Comparison of ENCODE assay signal across 9 cellular contexts in the genomic region with DNA sequence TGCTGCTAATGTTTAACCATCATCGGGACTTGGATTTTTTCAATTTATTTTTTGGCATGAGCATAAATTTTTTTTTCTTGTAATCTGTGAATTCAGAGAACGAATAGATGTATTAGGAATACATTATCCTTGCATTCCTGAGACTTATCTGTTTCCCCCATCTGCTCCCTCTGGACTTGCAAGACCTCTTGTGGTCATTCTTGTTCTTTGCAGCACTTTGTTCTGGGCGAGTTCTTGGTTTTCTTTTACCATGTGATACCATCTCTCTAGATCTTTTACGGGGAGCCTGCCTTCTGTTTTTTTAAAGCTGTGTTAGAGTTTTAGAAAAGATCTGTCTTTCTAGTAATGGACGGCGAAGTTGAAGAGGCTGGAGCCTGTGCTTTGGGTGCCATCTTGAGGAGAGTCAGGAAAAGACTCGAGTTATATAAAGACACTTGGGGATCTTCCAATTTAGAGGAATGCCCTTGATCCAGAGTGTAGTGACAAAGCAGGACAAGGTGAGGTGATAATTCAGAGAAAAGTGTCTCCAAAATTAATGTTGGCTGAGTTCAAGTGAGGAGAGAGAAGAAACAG. TPM values are rescaled to one million over a fixed set of nuclear protein-coding genes. Genes with fewer than 3 reads are reported as not detected.
A peak's percentile ranks its signal among the peaks of the same experiment; 100 is the strongest.
DNase-seq lines count a peak whose midpoint lies in the region; ATAC-seq and TF ChIP-seq lines count a peak whose summit lies in the region.
"Not testable (repeated sequence)": the region's sequence is repeated elsewhere in the genome, so short reads cannot be mapped to it uniquely, and the experiment has no call there.
"Had no signal": no experiment of that assay in that cellular context is flagged by ENCODE, and none has a peak within 500 bp of the region (broad histone marks: within the 10 kb centered on the region; RNA-seq: fewer than 3 reads in every experiment).

No MANE protein-coding gene starts in this region.

- intact Hi-C loops in testis (cut with DNase I; ENCODE audit: low total_unique reads), result not testable (repeated sequence)

- not testable (repeated sequence) for H3K27me3 ChIP-seq in CD4-positive, CD25-positive, alpha-beta regulatory T cell (ENCODE audit: control insufficient read depth, insufficient read depth, low read length); cardiac muscle cell; testis

- not testable (repeated sequence) for H3K4me3 ChIP-seq in CD4-positive, CD25-positive, alpha-beta regulatory T cell (ENCODE audit: low read depth, low read length); choroid plexus epithelial cell (ENCODE audit: low read depth, low read length); cardiac muscle cell; testis

- not testable (repeated sequence) for H3K4me3 Mint-ChIP-seq in CD4-positive, CD25-positive, alpha-beta regulatory T cell; WTC11; naive thymus-derived CD8-positive, alpha-beta T cell

- 34 to 44% methylated on average over 4 of the region's 7 CpGs for WGBS in testis, 2 donors

- ATAC-seq in CD4-positive, CD25-positive, alpha-beta regulatory T cell (ENCODE audit: low read depth in 2 of 2), result peak; percentile 55 to 67
- ATAC-seq in GM21576 (IDR thresholded peaks at IDR 0.05; ENCODE audit: unreplicated experiment) (peak; percentile 60), HG03139 (IDR thresholded peaks at IDR 0.05; ENCODE audit: unreplicated experiment) (peak; percentile 47), WTC11 (peak; percentile 92)
- ATAC-seq in naive thymus-derived CD8-positive, alpha-beta T cell, result peak; percentile 38 to 70

- not testable (repeated sequence) for TF ChIP-seq POLR2A in testis (IDR thresholded peaks at IDR 0.05)

- not testable (repeated sequence) for H3K27ac Mint-ChIP-seq in CD4-positive, CD25-positive, alpha-beta regulatory T cell; WTC11; naive thymus-derived CD8-positive, alpha-beta T cell

- not testable (repeated sequence) for H3K36me3 Mint-ChIP-seq in CD4-positive, CD25-positive, alpha-beta regulatory T cell; WTC11; naive thymus-derived CD8-positive, alpha-beta T cell

- POLR2A ChIA-PET in WTC11 (lab: Charles Lee); naive thymus-derived CD8-positive, alpha-beta T cell (lab: Charles Lee): not testable (repeated sequence)

- not testable (repeated sequence) for H3K27me3 Mint-ChIP-seq in CD4-positive, CD25-positive, alpha-beta regulatory T cell; WTC11 (ENCODE audit: low read depth); naive thymus-derived CD8-positive, alpha-beta T cell

- not testable (repeated sequence) for H3K36me3 ChIP-seq in CD4-positive, CD25-positive, alpha-beta regulatory T cell (ENCODE audit: control insufficient read depth, insufficient read depth, low read length); cardiac muscle cell; testis (ENCODE audit: low read depth, missing control alignments)

- not testable (repeated sequence) for H3K27ac ChIP-seq in CD4-positive, CD25-positive, alpha-beta regulatory T cell (ENCODE audit: insufficient read depth, low read length, poor library complexity, severe bottlenecking); cardiac muscle cell; testis

- H3K4me1 ChIP-seq in CD4-positive, CD25-positive, alpha-beta regulatory T cell (ENCODE audit: control insufficient read depth, insufficient read depth, low read length, poor library complexity, severe bottlenecking); cardiac muscle cell (ENCODE audit: low read depth); testis: not testable (repeated sequence)

- CTCF ChIA-PET in WTC11 (lab: Charles Lee), result not testable (repeated sequence)

- H3K4me1 Mint-ChIP-seq in CD4-positive, CD25-positive, alpha-beta regulatory T cell; WTC11; naive thymus-derived CD8-positive, alpha-beta T cell: not testable (repeated sequence)

- DNase-seq in CD4-positive, CD25-positive, alpha-beta regulatory T cell; WTC11 (ENCODE audit: low spot score); choroid plexus epithelial cell (ENCODE audit: low read depth); cardiac muscle cell (ENCODE audit: low read depth in 1 of 2, low spot score in 1 of 2): not testable (repeated sequence)
- peak in 1 of 10 donors; percentile 7 for DNase-seq in naive thymus-derived CD8-positive, alpha-beta T cell
- peak; percentile 15 for DNase-seq in testis

- not testable (repeated sequence) for H3K9me3 Mint-ChIP-seq in CD4-positive, CD25-positive, alpha-beta regulatory T cell; WTC11; naive thymus-derived CD8-positive, alpha-beta T cell

- not testable (repeated sequence) for H3K9me3 ChIP-seq in CD4-positive, CD25-positive, alpha-beta regulatory T cell (ENCODE audit: control insufficient read depth in 2 of 2, low read length in 2 of 2); cardiac muscle cell (ENCODE audit: low read depth); testis

- TF ChIP-seq CTCF in WTC11 (IDR thresholded peaks at IDR 0.05); testis (IDR thresholded peaks at IDR 0.05): not testable (repeated sequence)
- TF ChIP-seq CTCF in choroid plexus epithelial cell (conservative IDR thresholded peaks at IDR 0.05; ENCODE audit: low read depth, low read length), result peak; percentile 29
- TF ChIP-seq CTCF in cardiac muscle cell (IDR thresholded peaks at IDR 0.05; ENCODE audit: low read depth, low read length), result peak; percentile 5

RNA-seq across cellular contexts. Expression of a gene that starts 8.3 kb away (rescaled TPM):
- total RNA-seq in CD4-positive, CD25-positive, alpha-beta regulatory T cell, result 1.2 TPM
- under 1 TPM in 2 of 4 donors, not detected in 2; 0.14 to 0.18 TPM for polyA plus RNA-seq in CD4-positive, CD25-positive, alpha-beta regulatory T cell
- total RNA-seq in WTC11 (2021) (2.4 to 3.0 TPM (median 2.9 TPM) in 3 replicates), cardiac muscle cell (0.24 TPM in 1 of 2 replicates, not detected in the other), testis (1 to 10 TPM; 2.7 to 6.5 TPM)
- polyA plus RNA-seq in cardiac muscle cell (not detected in 2 replicates), testis (ENCODE audit: insufficient read depth, low read depth, low replicate concordance) (3.0 TPM)
- not detected for total RNA-seq in naive thymus-derived CD8-positive, alpha-beta T cell
- under 1 TPM in 2 of 3 donors, not detected in 1; 0.09 to 0.19 TPM for polyA plus RNA-seq in naive thymus-derived CD8-positive, alpha-beta T cell
- total RNA-seq: G401 had no signal

RNA-seq across cellular contexts. Expression of a gene that starts 57.5 kb away (rescaled TPM):
- 41.3 TPM for total RNA-seq in CD4-positive, CD25-positive, alpha-beta regulatory T cell
- polyA plus RNA-seq in CD4-positive, CD25-positive, alpha-beta regulatory T cell, result 10 to 100 TPM; 12.7 to 13.9 (median 12.9) TPM
- total RNA-seq in WTC11 (2021) (0.15 to 0.21 TPM (median 0.21 TPM) in 3 replicates), cardiac muscle cell (0.21 and 1.6 TPM in 2 replicates), testis (1 to 10 TPM; 3.1 to 5.0 TPM)
- polyA plus RNA-seq in cardiac muscle cell (0.17 and 0.67 TPM in 2 replicates), testis (ENCODE audit: insufficient read depth, low read depth, low replicate concordance) (3.6 TPM)
- 10 to 100 TPM; 15.4 to 16.8 TPM for total RNA-seq in naive thymus-derived CD8-positive, alpha-beta T cell
- 1 to 10 TPM; 5.3 to 9.2 (median 9.2) TPM for polyA plus RNA-seq in naive thymus-derived CD8-positive, alpha-beta T cell
- total RNA-seq: G401 had no signal
